ENCODE assay signal across 24 cellular contexts in the genomic region with DNA sequence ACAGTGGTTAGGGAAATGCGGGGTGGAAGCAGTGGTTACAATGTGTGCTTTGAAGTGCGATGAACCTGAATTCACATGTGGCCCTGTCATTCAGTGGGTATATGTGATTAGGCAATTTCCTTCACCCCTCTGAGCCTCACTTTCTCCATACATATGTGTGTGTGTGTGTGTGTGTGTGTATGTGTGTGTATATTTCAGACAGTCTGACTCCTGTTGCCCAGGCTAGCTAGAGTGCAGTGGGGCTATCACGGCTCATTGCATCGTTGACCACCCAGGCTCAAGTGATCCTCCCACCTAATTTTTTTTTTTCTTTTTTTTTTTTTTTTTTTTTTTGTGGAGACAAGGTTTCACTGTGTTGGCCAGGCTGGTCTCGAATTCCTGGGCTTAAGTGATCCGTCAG. TPM values are rescaled to one million over a fixed set of nuclear protein-coding genes. Genes with fewer than 3 reads are reported as not detected.
"Had no signal": no experiment of that assay in that cellular context is flagged by ENCODE, and none has a peak within 500 bp of the region (broad histone marks: within the 10 kb centered on the region; RNA-seq: fewer than 3 reads in every experiment).

No MANE protein-coding gene starts in this region.

- H3K4me3 ChIP-seq: body of pancreas, colonic mucosa, esophagus muscularis mucosa, mucosa of descending colon, right atrium auricular region had no signal

- H3K9me3 ChIP-seq: body of pancreas, colonic mucosa, esophagus muscularis mucosa, mucosa of descending colon, right atrium auricular region had no signal

- H3K27ac ChIP-seq: body of pancreas, colonic mucosa, esophagus muscularis mucosa, right atrium auricular region had no signal

- H3K36me3 ChIP-seq: colonic mucosa, esophagus muscularis mucosa, right atrium auricular region had no signal

- H3K27me3 ChIP-seq: right atrium auricular region had no signal

- H3K9me3 Mint-ChIP-seq: activated CD8-positive, alpha-beta T cell treated with anti-CD3 and anti-CD28 coated beads for 36 hours; activated naive CD8-positive, alpha-beta T cell treated with anti-CD3 and anti-CD28 coated beads for 36 hours; activated T-cell treated with anti-CD3 and anti-CD28 coated beads, Interleukin-2, amount 50 U/mL, for 72 hours; memory B cell; naive thymus-derived CD4-positive, alpha-beta T cell; type B pancreatic cell; WTC11 had no signal

- FAIRE-seq: keratinocyte, small intestine, TTC549 had no signal

- H3K4me3 Mint-ChIP-seq: activated CD8-positive, alpha-beta T cell treated with anti-CD3 and anti-CD28 coated beads for 36 hours; activated naive CD8-positive, alpha-beta T cell treated with anti-CD3 and anti-CD28 coated beads for 36 hours; activated T-cell treated with anti-CD3 and anti-CD28 coated beads, Interleukin-2, amount 50 U/mL, for 72 hours; memory B cell; naive thymus-derived CD4-positive, alpha-beta T cell; type B pancreatic cell; WTC11 had no signal

- DNase-seq: activated CD4-positive, alpha-beta T cell treated with anti-CD3 and anti-CD28 coated beads for 48 hours; activated CD8-positive, alpha-beta memory T cell treated with anti-CD3 and anti-CD28 coated beads, Interleukin-2, amount 50 U/mL, for 4 hours; activated CD8-positive, alpha-beta T cell treated with anti-CD3 and anti-CD28 coated beads for 36 hours; activated gamma-delta T cell treated with Interleukin-2 at 50 U/mL for 16 hours; activated naive CD8-positive, alpha-beta T cell treated with anti-CD3 and anti-CD28 coated beads for 36 hours; activated T-cell treated with anti-CD3 and anti-CD28 coated beads, Interleukin-2, amount 50 U/mL, for 72 hours; amygdala; body of pancreas; central memory CD4-positive, alpha-beta T cell; colonic mucosa; hippocampal formation; left ventricle myocardium superior; mucosa of descending colon; naive thymus-derived CD4-positive, alpha-beta T cell; small intestine; stimulated activated naive CD8-positive, alpha-beta T cell treated with anti-CD3 and anti-CD28 coated beads, Interleukin-15, Interleukin-2, amounts not matched to agents 100 U/mL and 50 U/mL, for 24 hours; T-helper 2 cell had no signal

- H3K36me3 Mint-ChIP-seq: activated naive CD8-positive, alpha-beta T cell treated with anti-CD3 and anti-CD28 coated beads for 36 hours; memory B cell; naive thymus-derived CD4-positive, alpha-beta T cell; type B pancreatic cell; WTC11 had no signal

- H3K27ac Mint-ChIP-seq: activated CD8-positive, alpha-beta T cell treated with anti-CD3 and anti-CD28 coated beads for 36 hours; activated naive CD8-positive, alpha-beta T cell treated with anti-CD3 and anti-CD28 coated beads for 36 hours; activated T-cell treated with anti-CD3 and anti-CD28 coated beads, Interleukin-2, amount 50 U/mL, for 72 hours; memory B cell; naive thymus-derived CD4-positive, alpha-beta T cell; type B pancreatic cell; WTC11 had no signal

RNA-seq across cellular contexts. Expression of gene PPP1R14C, which starts 6.3 kb away (rescaled TPM):
- total RNA-seq: naive thymus-derived CD4-positive, alpha-beta T cell had no signal
- polyA plus RNA-seq: naive thymus-derived CD4-positive, alpha-beta T cell had no signal
